Comparison of ENCODE assay signal across 29 cellular contexts in the genomic region with DNA sequence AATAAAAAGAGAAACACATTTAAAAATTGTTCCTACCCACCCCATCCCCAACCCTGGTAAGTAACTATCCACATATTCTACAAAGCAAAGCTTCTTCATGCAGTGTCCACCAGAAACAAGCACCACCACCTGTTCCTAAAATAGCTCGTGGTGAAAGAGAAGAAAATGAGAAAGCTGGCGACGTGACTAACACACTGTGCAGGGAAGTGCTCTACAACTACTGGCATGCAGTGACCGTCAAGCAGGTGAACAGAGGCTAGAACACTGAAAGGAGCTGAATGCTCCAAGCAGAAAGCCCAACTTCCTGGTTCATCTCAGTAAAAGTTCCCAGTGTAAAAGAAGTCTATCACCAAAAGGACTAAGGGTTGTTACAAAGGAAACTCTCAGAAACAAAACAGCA.
A peak's percentile ranks its signal among the peaks of the same experiment; 100 is the strongest.
DNase-seq lines count a peak whose midpoint lies in the region; ATAC-seq and TF ChIP-seq lines count a peak whose summit lies in the region.
"Had no signal": no experiment of that assay in that cellular context is flagged by ENCODE, and none has a peak within 500 bp of the region (broad histone marks: within the 10 kb centered on the region; RNA-seq: fewer than 3 reads in every experiment).

No MANE protein-coding gene starts in this region.

- no peaks in the 10 kb centered on the region for H3K27me3 Mint-ChIP-seq in osteocyte (ENCODE audit: unreplicated experiment)
- H3K27me3 Mint-ChIP-seq: activated B cell treated with CpG ODN at 0.5 μM for 24 hours; activated naive CD8-positive, alpha-beta T cell had no signal

- H3K36me3 Mint-ChIP-seq in osteocyte (ENCODE audit: unreplicated experiment) = peaks cover 53% of the 10 kb centered on the region

- ATAC-seq in Right ventricle myocardium inferior (peak; percentile 90), left cardiac atrium (peak; percentile 80 to 86), mucosa of descending colon (peak; percentile 66), HG03025 (IDR thresholded peaks at IDR 0.05; ENCODE audit: low FRiP score, unreplicated experiment) (no peak)
- ATAC-seq: sciatic nerve had no signal

- no peaks in the 10 kb centered on the region for H3K36me3 ChIP-seq in mucosa of descending colon (ENCODE audit: low read depth)
- H3K36me3 ChIP-seq: breast epithelium, colonic mucosa, ovary had no signal

- no peaks in the 10 kb centered on the region for H3K9me3 ChIP-seq in mucosa of descending colon
- H3K9me3 ChIP-seq: breast epithelium, colonic mucosa, HAP-1, ovary, SK-N-SH, transverse colon had no signal

- H3K4me1 ChIP-seq in mucosa of descending colon (ENCODE audit: low read depth) = peaks cover 3% of the 10 kb centered on the region
- H3K4me1 ChIP-seq: breast epithelium, colonic mucosa, HAP-1 had no signal

- intact Hi-C loops in Right ventricle myocardium inferior (cut with DNase I) (loop anchor here (5.0 kb wide), 1 partner anchor 266 kb away; no protein-coding TSS in a partner anchor), cardiac septum (cut with DNase I) (no loop called here), left cardiac atrium (cut with DNase I) (no loop called here), mucosa of descending colon (cut with DNase I, micrococcal nuclease) (no loop called here)

- H3K4me1 Mint-ChIP-seq in osteocyte (ENCODE audit: unreplicated experiment) = peaks cover 3% of the 10 kb centered on the region

- no peaks in the 10 kb centered on the region for H3K9me3 Mint-ChIP-seq in osteocyte (ENCODE audit: unreplicated experiment)
- H3K9me3 Mint-ChIP-seq: activated B cell treated with CpG ODN at 0.5 μM for 24 hours had no signal

- H3K4me3 ChIP-seq in mucosa of descending colon = no peak overlapping the region
- H3K4me3 ChIP-seq: breast epithelium, colonic mucosa, HAP-1, ovary, transverse colon had no signal

- TF ChIP-seq CTCF in mucosa of descending colon (IDR thresholded peaks at IDR 0.05) (no peak), osteocyte (IDR thresholded peaks at IDR 0.05) (no peak)

- H3K27ac Mint-ChIP-seq in osteocyte (ENCODE audit: unreplicated experiment) = no peak overlapping the region
- H3K27ac Mint-ChIP-seq: activated B cell treated with CpG ODN at 0.5 μM for 24 hours; activated naive CD8-positive, alpha-beta T cell had no signal

- H3K4me3 Mint-ChIP-seq in osteocyte (ENCODE audit: unreplicated experiment) = no peak overlapping the region
- H3K4me3 Mint-ChIP-seq: activated B cell treated with CpG ODN at 0.5 μM for 24 hours; activated naive CD8-positive, alpha-beta T cell had no signal

- DNase-seq in Right ventricle myocardium inferior (ENCODE audit: missing footprints) = no peak
- DNase-seq in cardiac septum (ENCODE audit: low spot score) = no peak
- no peak for DNase-seq in left cardiac atrium
- DNase-seq in mucosa of descending colon = no peak
- no peak for DNase-seq in mucosa of gallbladder (ENCODE audit: low spot score)
- no peak for DNase-seq in SIG-M5 treated with dmso at 0.1 percent for 504 hours (lab: John Stamatoyannopoulos, UW; ENCODE audit: unreplicated experiment)
- DNase-seq in osteocyte (ENCODE audit: extremely low spot score, unreplicated experiment) = no peak
- DNase-seq: activated B cell treated with CpG ODN at 0.5 μM for 24 hours; activated CD4-positive, alpha-beta T cell treated with anti-CD3 and anti-CD28 coated beads, Interleukin-2, amount 50 U/mL, for 1 hour; activated effector memory CD4-positive, alpha-beta T cell treated with Interleukin-2 at 50 U/mL for 16 hours; activated T-cell treated with anti-CD3 and anti-CD28 coated beads, Interleukin-2, amount 50 U/mL, for 1 hour; C1 segment of cervical spinal cord; colonic mucosa; COR-L47; DMS79; effector CD4-positive, alpha-beta T cell; GDM1; NCI-H1048; NCI-H446 treated with DMSO at 0.1 percent for 48 hours; NCI-H82; ovary; SK-N-SH; stimulated activated CD4-positive, alpha-beta T cell treated with anti-CD3 and anti-CD28 coated beads, Interleukin-4, amount 100 ng/mL, for 4 hours; transverse colon had no signal
